In the genomic region with DNA sequence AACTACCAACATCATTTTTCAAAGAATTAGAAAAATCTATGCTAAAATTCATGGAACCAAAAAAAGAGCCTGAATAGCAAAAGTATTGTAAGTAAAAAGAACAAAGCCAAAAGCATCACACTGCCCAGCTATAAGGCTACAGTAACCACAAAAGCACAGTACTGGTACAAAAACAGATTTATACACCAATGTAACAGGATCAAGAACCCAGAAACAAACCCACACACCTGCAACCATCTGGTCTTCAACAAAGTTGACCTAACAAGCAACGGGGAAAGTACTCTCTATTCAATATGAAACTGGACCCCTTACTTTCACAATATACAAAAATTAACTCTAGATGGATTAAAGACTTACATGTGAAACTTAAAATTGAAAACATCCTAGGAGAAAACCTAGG, we compare ENCODE assay signal across 15 cellular contexts.
DNase-seq lines count a peak whose midpoint lies in the region; ATAC-seq lines count a peak whose summit lies in the region.
"Had no signal": no experiment of that assay in that cellular context is flagged by ENCODE, and none has a peak within 500 bp of the region (broad histone marks: within the 10 kb centered on the region; RNA-seq: fewer than 3 reads in every experiment).

No MANE protein-coding gene starts in this region.

- peak; percentile 91 for ATAC-seq in GM19395 (IDR thresholded peaks at IDR 0.05; ENCODE audit: unreplicated experiment)
- ATAC-seq in HG02852 (IDR thresholded peaks at IDR 0.05; ENCODE audit: unreplicated experiment) = peak; percentile 75
- ATAC-seq in HG03378 (IDR thresholded peaks at IDR 0.05; ENCODE audit: unreplicated experiment) = peak; percentile 53
- no peak for ATAC-seq in GM19035 (IDR thresholded peaks at IDR 0.05; ENCODE audit: unreplicated experiment)

- DNase-seq in DMS153 treated with DMSO at 0.1 percent for 48 hours (lab: John Stamatoyannopoulos, UW; ENCODE audit: unreplicated experiment) = no peak
- no peak for DNase-seq in mucosa of gallbladder (ENCODE audit: low spot score)
- no peak for DNase-seq in NCI-H1436 (lab: John Stamatoyannopoulos, UW)
- DNase-seq: CD8-positive, alpha-beta memory T cell; H7; KBM-7; NCI-H1092 treated with DMSO at 0.1 percent for 48 hours; NCI-H187; NCI-H446 treated with DMSO at 0.1 percent for 48 hours; NCI-H774; SIG-M5 had no signal
